In genomic region chr19:57487477-57488298, GRCh38 we compare ENCODE assay signal across 1 cellular context.
A peak's percentile ranks its signal among the peaks of the same experiment; 100 is the strongest.
TF ChIP-seq lines count a peak whose summit lies in the region.
"Not testable (repeated sequence)": the region's sequence is repeated elsewhere in the genome, so short reads cannot be mapped to it uniquely, and the experiment has no call there.

Gene ZNF419, plus strand, starts transcription at chr19:57487750. Its CDS starts 201 bp downstream, at chr19:57487951.

TF ChIP-seq in HepG2, 621 proteins besides CTCF, POLR2A, EP300 and RAD21 (continued from another document):
- peak; percentile 55; the same call in 1 of the 2 replicates for TF ChIP-seq IKZF5 (CRISPR knock-in tag; IDR thresholded peaks at IDR 0.05)
- TF ChIP-seq SPEN (CRISPR knock-in tag; IDR thresholded peaks at IDR 0.05; ENCODE audit: low read depth), result peak; percentile 74
- peak; percentile 86; the same call in 1 of the 2 replicates for TF ChIP-seq FOXK1 (CRISPR knock-in tag; IDR thresholded peaks at IDR 0.05; ENCODE audit: borderline replicate concordance, low read depth)
- peak; percentile 46; the same call in 1 of the 2 replicates for TF ChIP-seq ETV5 (CRISPR knock-in tag; IDR thresholded peaks at IDR 0.05; ENCODE audit: borderline replicate concordance)
- 0 out of 2 replicates have a peak, but pooled peaks have one; percentile 12 for TF ChIP-seq RCOR2 (CRISPR knock-in tag; IDR thresholded peaks at IDR 0.05)
- peak; percentile 37; the same call in 1 of the 2 replicates for TF ChIP-seq TBX2 (CRISPR knock-in tag; IDR thresholded peaks at IDR 0.05; ENCODE audit: borderline replicate concordance)
- TF ChIP-seq SP2 (CRISPR knock-in tag; IDR thresholded peaks at IDR 0.05), result peak; percentile 98
- TF ChIP-seq PHF20 (CRISPR knock-in tag; IDR thresholded peaks at IDR 0.05), result peak; percentile 80
- TF ChIP-seq ERF (CRISPR knock-in tag; IDR thresholded peaks at IDR 0.05), result peak; percentile 63; the same call in 1 of the 2 replicates
- not testable (repeated sequence) for TF ChIP-seq SOX6, NONO (IDR thresholded peaks at IDR 0.05)
- peak; percentile 27; the same call in 1 of the 2 replicates for TF ChIP-seq SOX6 (CRISPR knock-in tag; IDR thresholded peaks at IDR 0.05)
- TF ChIP-seq NFYB (CRISPR knock-in tag; IDR thresholded peaks at IDR 0.05), result peak; percentile 96
- TF ChIP-seq ATF1 (CRISPR knock-in tag; IDR thresholded peaks at IDR 0.05), result peak; percentile 92
- peak; percentile 90 for TF ChIP-seq ELF3 (CRISPR knock-in tag; IDR thresholded peaks at IDR 0.05)
- TF ChIP-seq, protein P1, sequence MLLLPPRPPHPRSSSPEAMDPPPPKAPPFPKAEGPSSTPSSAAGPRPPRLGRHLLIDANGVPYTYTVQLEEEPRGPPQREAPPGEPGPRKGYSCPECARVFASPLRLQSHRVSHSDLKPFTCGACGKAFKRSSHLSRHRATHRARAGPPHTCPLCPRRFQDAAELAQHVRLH (CRISPR knock-in tag; IDR thresholded peaks at IDR 0.05; ENCODE audit: borderline replicate concordance, low read depth), result peak; percentile 57; the same call in 1 of the 2 replicates
- 0 out of 2 replicates have a peak, but pooled peaks have one; percentile 21 for TF ChIP-seq ZNF124 (CRISPR knock-in tag; IDR thresholded peaks at IDR 0.05)
- TF ChIP-seq SUZ12 (IDR thresholded peaks at IDR 0.05; ENCODE audit: low read depth, low read length), result peak; percentile 80
- TF ChIP-seq GMEB1 (CRISPR knock-in tag; IDR thresholded peaks at IDR 0.05; ENCODE audit: borderline replicate concordance), result peak; percentile 99
- peak; percentile 77; the same call in 1 of the 2 replicates for TF ChIP-seq MIER3 (CRISPR knock-in tag; IDR thresholded peaks at IDR 0.05; ENCODE audit: borderline replicate concordance)
- peak; percentile 47; the same call in 1 of the 2 replicates for TF ChIP-seq BHLHE40 (IDR thresholded peaks at IDR 0.05; ENCODE audit: low read length)
- TF ChIP-seq NONO (CRISPR knock-in tag; conservative IDR thresholded peaks at IDR 0.05), result 0 out of 2 replicates have a peak, but pooled peaks have one; percentile 30
- TF ChIP-seq YEATS4 (CRISPR knock-in tag; IDR thresholded peaks at IDR 0.05; ENCODE audit: borderline replicate concordance), result 0 out of 2 replicates have a peak, but pooled peaks have one; percentile 32
- peak; percentile 31; the same call in 1 of the 2 replicates for TF ChIP-seq ZBTB20 (CRISPR knock-in tag; IDR thresholded peaks at IDR 0.05; ENCODE audit: borderline replicate concordance, low read depth)
- peak; percentile 66; the same call in 1 of the 2 replicates for TF ChIP-seq ZFX (CRISPR knock-in tag; IDR thresholded peaks at IDR 0.05; ENCODE audit: low read depth)
- TF ChIP-seq ZNF264 (CRISPR knock-in tag; IDR thresholded peaks at IDR 0.05), result 0 out of 2 replicates have a peak, but pooled peaks have one; percentile 29
- peak; percentile 92 for TF ChIP-seq ZSCAN22 (CRISPR knock-in tag; IDR thresholded peaks at IDR 0.05)
- peak; percentile 27; the same call in 1 of the 2 replicates for TF ChIP-seq KDM5A (IDR thresholded peaks at IDR 0.05; ENCODE audit: borderline replicate concordance, low read length)
- peak; percentile 40; the same call in 1 of the 2 replicates for TF ChIP-seq THAP9 (CRISPR knock-in tag; IDR thresholded peaks at IDR 0.05; ENCODE audit: borderline replicate concordance)
- peak; percentile 61; the same call in 1 of the 2 replicates for TF ChIP-seq MXD4 (CRISPR knock-in tag; IDR thresholded peaks at IDR 0.05)
- peak; percentile 83 for TF ChIP-seq POLR2AphosphoS5 (IDR thresholded peaks at IDR 0.05; ENCODE audit: low read depth, low read length)
- TF ChIP-seq, protein P2, sequence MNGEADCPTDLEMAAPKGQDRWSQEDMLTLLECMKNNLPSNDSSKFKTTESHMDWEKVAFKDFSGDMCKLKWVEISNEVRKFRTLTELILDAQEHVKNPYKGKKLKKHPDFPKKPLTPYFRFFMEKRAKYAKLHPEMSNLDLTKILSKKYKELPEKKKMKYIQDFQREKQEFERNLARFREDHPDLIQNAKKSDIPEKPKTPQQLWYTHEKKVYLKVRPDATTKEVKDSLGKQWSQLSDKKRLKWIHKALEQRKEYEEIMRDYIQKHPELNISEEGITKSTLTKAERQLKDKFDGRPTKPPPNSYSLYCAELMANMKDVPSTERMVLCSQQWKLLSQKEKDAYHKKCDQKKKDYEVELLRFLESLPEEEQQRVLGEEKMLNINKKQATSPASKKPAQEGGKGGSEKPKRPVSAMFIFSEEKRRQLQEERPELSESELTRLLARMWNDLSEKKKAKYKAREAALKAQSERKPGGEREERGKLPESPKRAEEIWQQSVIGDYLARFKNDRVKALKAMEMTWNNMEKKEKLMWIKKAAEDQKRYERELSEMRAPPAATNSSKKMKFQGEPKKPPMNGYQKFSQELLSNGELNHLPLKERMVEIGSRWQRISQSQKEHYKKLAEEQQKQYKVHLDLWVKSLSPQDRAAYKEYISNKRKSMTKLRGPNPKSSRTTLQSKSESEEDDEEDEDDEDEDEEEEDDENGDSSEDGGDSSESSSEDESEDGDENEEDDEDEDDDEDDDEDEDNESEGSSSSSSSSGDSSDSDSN (CRISPR knock-in tag; IDR thresholded peaks at IDR 0.05), result peak; percentile 36; the same call in 1 of the 2 replicates
- TF ChIP-seq ZFP91 (CRISPR knock-in tag; IDR thresholded peaks at IDR 0.05; ENCODE audit: borderline replicate concordance), result peak; percentile 68; the same call in 1 of the 2 replicates
- TF ChIP-seq TEAD3 (CRISPR knock-in tag; optimal IDR thresholded peaks at IDR 0.05; ENCODE audit: borderline replicate concordance), result peak; percentile 80
- 0 out of 2 replicates have a peak, but pooled peaks have one; percentile 52 for TF ChIP-seq TARDBP (CRISPR knock-in tag; IDR thresholded peaks at IDR 0.05)
